In genomic region chrX:153778684-153779101, GRCh38 we compare ENCODE assay signal across 17 cellular contexts. TPM values are rescaled to one million over a fixed set of nuclear protein-coding genes. Genes with fewer than 3 reads are reported as not detected.
DNase-seq lines count a peak whose midpoint lies in the region; FAIRE-seq and TF ChIP-seq lines count a peak whose summit lies in the region.
"Had no signal": no experiment of that assay in that cellular context is flagged by ENCODE, and none has a peak within 500 bp of the region (broad histone marks: within the 10 kb centered on the region; RNA-seq: fewer than 3 reads in every experiment).

No MANE protein-coding gene starts in this region.

- H3K27ac ChIP-seq in keratinocyte (ENCODE audit: control insufficient read depth, insufficient read depth, low read length) (no peak overlapping the region), small intestine (ENCODE audit: low read depth in 1 of 2, low read length in 1 of 2) (no peak overlapping the region), smooth muscle cell (ENCODE audit: low read depth) (no peak overlapping the region)
- H3K27ac ChIP-seq: A549 had no signal

- dilution Hi-C loops in keratinocyte (cut with MboI; ENCODE audit: extremely low pct_ligation_motif_present, low sequenced_read_pairs) = no loop called here

- TF ChIP-seq CTCF in keratinocyte (optimal IDR thresholded peaks at IDR 0.05 in 1 of 3, IDR thresholded peaks at IDR 0.05 in 1 of 3, conservative IDR thresholded peaks at IDR 0.05 in 1 of 3; ENCODE audit: extremely low read depth in 1 of 3, insufficient read depth in 2 of 3, low read length in 3 of 3) (peak in 2 of 3 experiments; percentile 15 to 21), smooth muscle cell (IDR thresholded peaks at IDR 0.05; ENCODE audit: borderline replicate concordance, insufficient read depth, poor library complexity, severe bottlenecking) (no peak)

- H4K20me1 ChIP-seq in keratinocyte (ENCODE audit: control insufficient read depth, extremely low read depth, insufficient read depth, low read length) (no peaks in the 10 kb centered on the region), smooth muscle cell (ENCODE audit: low read depth) (no peaks in the 10 kb centered on the region)

- no peaks in the 10 kb centered on the region for H3K9me1 ChIP-seq in keratinocyte (ENCODE audit: control insufficient read depth, extremely low read depth, insufficient read depth, low read length)

- CTCF ChIA-PET in HEK293T (lab: Yijun Ruan, JAX) = interaction anchor here (1.1 kb wide), 1 partner anchor 144 kb away, joined by 3 read pairs; no protein-coding TSS in a partner anchor

- no peak overlapping the region for H3K4me3 ChIP-seq in keratinocyte (ENCODE audit: control insufficient read depth in 2 of 3, extremely low read depth in 1 of 3, insufficient read depth in 2 of 3, low read depth in 1 of 3, low read length in 3 of 3)
- H3K4me3 ChIP-seq in small intestine (ENCODE audit: low read depth in 1 of 2, low read length in 2 of 2) = no peak overlapping the region
- H3K4me3 ChIP-seq in smooth muscle cell = no peak overlapping the region
- H3K4me3 ChIP-seq: A549 had no signal

- H3K9ac ChIP-seq in keratinocyte (ENCODE audit: control insufficient read depth, extremely low read depth, insufficient read depth, low read length) (no peak overlapping the region), smooth muscle cell (ENCODE audit: low read depth) (no peak overlapping the region)

- H3K27me3 ChIP-seq in keratinocyte (ENCODE audit: control insufficient read depth, extremely low read depth, insufficient read depth, low read length) = no peaks in the 10 kb centered on the region
- no peaks in the 10 kb centered on the region for H3K27me3 ChIP-seq in small intestine (ENCODE audit: control insufficient read depth in 2 of 2, insufficient read depth in 2 of 2, low read length in 2 of 2)
- H3K27me3 ChIP-seq in smooth muscle cell (ENCODE audit: low read depth) = no peaks in the 10 kb centered on the region

- DNase-seq in NCI-H1436 (lab: John Stamatoyannopoulos, UW) (peak; percentile 55), NCI-H1436 treated with DMSO at 0.1 percent for 48 hours (lab: John Stamatoyannopoulos, UW) (no peak), HEK293T (ENCODE audit: extremely low spot score) (peak; percentile 54), RPMI8226 (peak; percentile 34), keratinocyte (ENCODE audit: low read depth, low spot score) (peak; percentile 26), small intestine (no peak), smooth muscle cell (lab: John Stamatoyannopoulos, UW; ENCODE audit: unreplicated experiment) (no peak)
- no peak for DNase-seq in NK-92 treated with Interleukin-12 subunit alpha and Interleukin-12 subunit beta, amount 100 ng/mL, for 24 hours (lab: John Stamatoyannopoulos, UW)
- DNase-seq: activated B cell treated with CpG ODN at 0.5 μM for 24 hours; activated naive CD4-positive, alpha-beta T cell treated with anti-CD3 and anti-CD28 coated beads, Interleukin-2, amount 10 ng/mL, durations not matched to agents 7 days and 5 days; effector memory CD8-positive, alpha-beta T cell; NCI-H1417; stimulated activated CD4-positive, alpha-beta T cell treated with anti-CD3 and anti-CD28 coated beads, Interleukin-15, amount 100 ng/mL, for 24 hours had no signal

- peaks cover 0 to 4% of the 10 kb centered on the region in 2 experiments for H3K36me3 ChIP-seq in keratinocyte (ENCODE audit: control insufficient read depth in 2 of 2, extremely low read depth in 1 of 2, insufficient read depth in 2 of 2, low read length in 2 of 2)
- no peaks in the 10 kb centered on the region for H3K36me3 ChIP-seq in small intestine (ENCODE audit: control insufficient read depth in 2 of 2, insufficient read depth in 2 of 2, low read length in 2 of 2)
- H3K36me3 ChIP-seq in smooth muscle cell (ENCODE audit: low read depth) = no peaks in the 10 kb centered on the region

- POLR2A ChIA-PET in HEK293T (lab: Yijun Ruan, JAX) = interaction anchor here (1.1 kb wide), 1 partner anchor 16 kb away, joined by 3 read pairs; the partner anchor contains the start of genes IDH3G and SSR4

- FAIRE-seq in keratinocyte (lab: Jason Lieb, UNC) (no peak), small intestine (lab: Jason Lieb, UNC) (no peak)
- FAIRE-seq: A549, frontal cortex, HTR-8/SVneo had no signal

- H3K9me3 ChIP-seq in keratinocyte (ENCODE audit: control insufficient read depth, low read depth, low read length) (no peaks in the 10 kb centered on the region), small intestine (ENCODE audit: control insufficient read depth, low read depth) (no peaks in the 10 kb centered on the region), smooth muscle cell (replicated peaks; ENCODE audit: low read depth) (no peaks in the 10 kb centered on the region)
- H3K9me3 ChIP-seq: A549 had no signal

- H2AFZ ChIP-seq in keratinocyte (ENCODE audit: control insufficient read depth, low read length) (no peak overlapping the region), smooth muscle cell (ENCODE audit: low read depth) (no peak overlapping the region)

- H3K4me2 ChIP-seq in keratinocyte (ENCODE audit: control insufficient read depth, extremely low read depth, insufficient read depth, low read depth, low read length) (no peak overlapping the region), smooth muscle cell (no peak overlapping the region)
- H3K4me2 ChIP-seq: A549 had no signal

- H3K4me1 ChIP-seq in keratinocyte (ENCODE audit: control insufficient read depth, extremely low read depth, insufficient read depth, low read length) (peaks cover 7% of the 10 kb centered on the region), small intestine (ENCODE audit: control insufficient read depth in 2 of 2, insufficient read depth in 1 of 2, low read depth in 1 of 2, low read length in 1 of 2) (no peaks in the 10 kb centered on the region), smooth muscle cell (ENCODE audit: low read depth) (no peaks in the 10 kb centered on the region)
- H3K4me1 ChIP-seq: A549 had no signal

- H3F3A ChIP-seq in smooth muscle cell (ENCODE audit: low read depth) = no peaks in the 10 kb centered on the region

- WGBS in small intestine, 3 donors = 52 to 73% (median 68%) methylated on average over 10 to 16 of the region's 16 CpGs
- 96% methylated on average over 15 of the region's 16 CpGs for WGBS in smooth muscle cell (ENCODE audit: low lambda C conversion rate)

- H3K79me2 ChIP-seq in keratinocyte (ENCODE audit: control insufficient read depth, insufficient read depth, low read length) (no peaks in the 10 kb centered on the region), smooth muscle cell (ENCODE audit: low read depth) (no peaks in the 10 kb centered on the region)

RNA-seq across cellular contexts. Expression of gene SRPK3, which starts 2.1 kb away (rescaled TPM):
- 0.08 to 0.21 TPM (median 0.10 TPM) in 3 replicates for polyA plus RNA-seq in keratinocyte
- polyA plus RNA-seq in keratinocyte (2011; ENCODE audit: low read depth) = not detected
- polyA plus RNA-seq in keratinocyte (2011; cell fraction: cytosol; rRNA removed) = 0.05 TPM in 2 replicates
- 0.44 and 0.57 TPM in 2 replicates for polyA plus RNA-seq in keratinocyte (2011; cell fraction: nucleus; rRNA removed)
- 0.08 and 0.51 TPM in 2 replicates for polyA plus RNA-seq in keratinocyte (2012; ENCODE audit: low replicate concordance)
- not detected in 3 replicates for polyA minus RNA-seq in keratinocyte
- polyA minus RNA-seq in keratinocyte (2011; cell fraction: cytosol; rRNA and poly(A)+ RNA removed) = not detected
- 0.23 TPM in 1 of 2 replicates, not detected in the other for polyA minus RNA-seq in keratinocyte (2011; cell fraction: nucleus; rRNA and poly(A)+ RNA removed)
- under 1 TPM in 2 of 3 donors, not detected in 1; 0.15 to 0.27 TPM for polyA plus RNA-seq in small intestine
- not detected in 2 replicates for total RNA-seq in smooth muscle cell
- polyA plus RNA-seq in smooth muscle cell = 0.05 and 1.5 TPM in 2 replicates
- total RNA-seq: activated B cell treated with CpG ODN at 0.5 μM for 24 hours, osteocyte had no signal

RNA-seq across cellular contexts. Expression of gene PLXNB3, which starts 14.6 kb away (rescaled TPM):
- 7.2 to 14.4 TPM (median 8.6 TPM) in 3 replicates for polyA plus RNA-seq in keratinocyte
- 8.8 TPM for polyA plus RNA-seq in keratinocyte (2011; ENCODE audit: low read depth)
- 1.8 and 3.8 TPM in 2 replicates for polyA plus RNA-seq in keratinocyte (2011; cell fraction: cytosol; rRNA removed)
- polyA plus RNA-seq in keratinocyte (2011; cell fraction: nucleus; rRNA removed) = 41.3 and 62.6 TPM in 2 replicates
- 8.4 and 10.0 TPM in 2 replicates for polyA plus RNA-seq in keratinocyte (2012; ENCODE audit: low replicate concordance)
- 15.3 to 21.0 TPM (median 19.4 TPM) in 3 replicates for polyA minus RNA-seq in keratinocyte
- polyA minus RNA-seq in keratinocyte (2011; cell fraction: cytosol; rRNA and poly(A)+ RNA removed) = 9.6 TPM
- 20.2 TPM in 2 replicates for polyA minus RNA-seq in keratinocyte (2011; cell fraction: nucleus; rRNA and poly(A)+ RNA removed)
- 1 to 10 TPM in 1 of 3 donors, under 1 TPM in 1, not detected in 1; 0.54 to 1.6 TPM for polyA plus RNA-seq in small intestine
- total RNA-seq in smooth muscle cell = 0.58 and 0.67 TPM in 2 replicates
- 3.9 and 7.8 TPM in 2 replicates for polyA plus RNA-seq in smooth muscle cell
- total RNA-seq: activated B cell treated with CpG ODN at 0.5 μM for 24 hours had no signal

RNA-seq across cellular contexts. Expression of gene IDH3G, which starts 15.5 kb away (rescaled TPM):
- 44.7 to 73.5 TPM (median 45.8 TPM) in 3 replicates for polyA plus RNA-seq in keratinocyte
- 21.8 TPM for polyA plus RNA-seq in keratinocyte (2011; ENCODE audit: low read depth)
- 35.4 and 55.3 TPM in 2 replicates for polyA plus RNA-seq in keratinocyte (2011; cell fraction: cytosol; rRNA removed)
- 46.4 and 59.8 TPM in 2 replicates for polyA plus RNA-seq in keratinocyte (2011; cell fraction: nucleus; rRNA removed)
- 36.8 and 58.9 TPM in 2 replicates for polyA plus RNA-seq in keratinocyte (2012; ENCODE audit: low replicate concordance)
- polyA minus RNA-seq in keratinocyte = 66.7 to 139 TPM (median 87.4 TPM) in 3 replicates
- 52.2 TPM for polyA minus RNA-seq in keratinocyte (2011; cell fraction: cytosol; rRNA and poly(A)+ RNA removed)
- polyA minus RNA-seq in keratinocyte (2011; cell fraction: nucleus; rRNA and poly(A)+ RNA removed) = 17.5 and 29.0 TPM in 2 replicates
- polyA plus RNA-seq in small intestine = 100 to 1,000 TPM in 1 of 3 donors, 10 to 100 TPM in 2; 80.0 to 114 (median 91.1) TPM
- total RNA-seq in smooth muscle cell = 63.3 and 86.0 TPM in 2 replicates
- polyA plus RNA-seq in smooth muscle cell = 88.9 and 89.7 TPM in 2 replicates

RNA-seq across cellular contexts. Expression of gene SSR4, which starts 15.8 kb away (rescaled TPM):
- polyA plus RNA-seq in keratinocyte (187 to 320 TPM (median 209 TPM) in 3 replicates), small intestine (100 to 1,000 TPM; 331 to 694 (median 560) TPM), smooth muscle cell (663 and 677 TPM in 2 replicates)
- 23.4 TPM for polyA plus RNA-seq in keratinocyte (2011; ENCODE audit: low read depth)
- polyA plus RNA-seq in keratinocyte (2011; cell fraction: cytosol; rRNA removed) = 156 and 243 TPM in 2 replicates
- polyA plus RNA-seq in keratinocyte (2011; cell fraction: nucleus; rRNA removed) = 143 and 152 TPM in 2 replicates
- 248 and 255 TPM in 2 replicates for polyA plus RNA-seq in keratinocyte (2012; ENCODE audit: low replicate concordance)
- polyA minus RNA-seq in keratinocyte = 130 to 283 TPM (median 137 TPM) in 3 replicates
- polyA minus RNA-seq in keratinocyte (2011; cell fraction: cytosol; rRNA and poly(A)+ RNA removed) = 468 TPM
- polyA minus RNA-seq in keratinocyte (2011; cell fraction: nucleus; rRNA and poly(A)+ RNA removed) = 42.7 and 49.4 TPM in 2 replicates
- 397 and 443 TPM in 2 replicates for total RNA-seq in smooth muscle cell

RNA-seq across cellular contexts. Expression of gene PDZD4, which starts 51.7 kb away (rescaled TPM):
- polyA plus RNA-seq in keratinocyte = 0.05 to 0.35 TPM (median 0.05 TPM) in 3 replicates
- not detected for polyA plus RNA-seq in keratinocyte (2011; ENCODE audit: low read depth)
- 0.06 and 0.13 TPM in 2 replicates for polyA plus RNA-seq in keratinocyte (2011; cell fraction: cytosol; rRNA removed)
- polyA plus RNA-seq in keratinocyte (2011; cell fraction: nucleus; rRNA removed) = 0.47 and 0.61 TPM in 2 replicates
- 0.06 and 0.08 TPM in 2 replicates for polyA plus RNA-seq in keratinocyte (2012; ENCODE audit: low replicate concordance)
- 0.48 TPM in 1 of 3 replicates, not detected in the others for polyA minus RNA-seq in keratinocyte
- 1.7 TPM for polyA minus RNA-seq in keratinocyte (2011; cell fraction: cytosol; rRNA and poly(A)+ RNA removed)
- polyA minus RNA-seq in keratinocyte (2011; cell fraction: nucleus; rRNA and poly(A)+ RNA removed) = 0.11 and 0.31 TPM in 2 replicates
- 10 to 100 TPM in 1 of 3 donors, 1 to 10 TPM in 1, under 1 TPM in 1; 0.22 to 11.5 (median 2.4) TPM for polyA plus RNA-seq in small intestine
- 2.3 and 3.1 TPM in 2 replicates for total RNA-seq in smooth muscle cell
- 2.3 and 2.9 TPM in 2 replicates for polyA plus RNA-seq in smooth muscle cell

Comparison
In these comparisons a context has a peak if more than half of its experiments do, and no peak if none do; other contexts are left out.
1. DNase-seq: peak in NCI-H1436 (single experiment), HEK293T (single experiment), RPMI8226 (single experiment) and keratinocyte (single experiment); none in NCI-H1436 treated with DMSO at 0.1 percent for 48 hours (single experiment), NK-92 treated with Interleukin-12 subunit alpha and Interleukin-12 subunit beta, amount 100 ng/mL, for 24 hours (single experiment), small intestine (single experiment) and smooth muscle cell (single experiment).